ENCODE assay signal across 1 cellular context in genomic region chr6:85552652-85553051, GRCh38.
TF ChIP-seq lines count a peak whose summit lies in the region.

No MANE protein-coding gene starts in this region.

TF ChIP-seq in H1, 55 proteins besides CTCF, POLR2A, EP300 and RAD21 (continued from another document):
- TF ChIP-seq USF2 (IDR thresholded peaks at IDR 0.05; ENCODE audit: low read length) (no peak), SUZ12 (IDR thresholded peaks at IDR 0.05; ENCODE audit: low read length) (no peak), MAX (IDR thresholded peaks at IDR 0.05) (no peak), POU5F1 (IDR thresholded peaks at IDR 0.05; ENCODE audit: low read depth, low read length) (no peak), RFX5 (IDR thresholded peaks at IDR 0.05; ENCODE audit: borderline replicate concordance, low read depth, low read length) (no peak), KDM4A (IDR thresholded peaks at IDR 0.05; ENCODE audit: low read depth, low read length, severe bottlenecking) (no peak), CHD7 (IDR thresholded peaks at IDR 0.05; ENCODE audit: insufficient replicate concordance, low read length) (no peak), CHD2 (IDR thresholded peaks at IDR 0.05; ENCODE audit: low read length) (no peak), HDAC6 (IDR thresholded peaks at IDR 0.05; ENCODE audit: low read depth, low read length) (no peak)
